In the genomic region with DNA sequence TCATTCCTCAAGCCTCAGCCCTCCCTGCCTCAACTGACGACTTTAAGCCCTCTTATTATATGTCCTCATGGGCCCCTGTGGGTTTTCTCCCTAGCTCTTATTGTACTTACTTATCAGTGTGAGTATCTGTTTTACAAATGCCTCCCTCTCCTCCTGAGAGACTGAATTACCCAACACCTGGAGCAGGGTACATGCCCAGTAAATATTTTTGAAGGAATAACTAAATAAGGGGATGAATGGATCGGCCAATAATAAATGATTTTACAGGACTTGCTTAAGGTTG, we compare ENCODE assay signal across 21 cellular contexts.
DNase-seq lines count a peak whose midpoint lies in the region; ATAC-seq, FAIRE-seq and TF ChIP-seq lines count a peak whose summit lies in the region.
"Had no signal": no experiment of that assay in that cellular context is flagged by ENCODE, and none has a peak within 500 bp of the region (broad histone marks: within the 10 kb centered on the region; RNA-seq: fewer than 3 reads in every experiment).

No MANE protein-coding gene starts in this region.

- no peak overlapping the region for H2AK5ac ChIP-seq in H1 (ENCODE audit: low read depth, low read length)

- no peak for TF ChIP-seq CTCF in H1 (IDR thresholded peaks at IDR 0.05; ENCODE audit: control extremely low read depth in 1 of 3, insufficient read depth in 1 of 3, low read depth in 1 of 3, low read length in 3 of 3)
- no peak for TF ChIP-seq CTCF in neural progenitor cell (IDR thresholded peaks at IDR 0.05)
- TF ChIP-seq CTCF in thoracic aorta (IDR thresholded peaks at IDR 0.05), result no peak

- no peak overlapping the region for H2BK12ac ChIP-seq in H1 (ENCODE audit: low read depth, low read length)

- H4K8ac ChIP-seq in H1 (ENCODE audit: extremely low read depth, insufficient read depth, low read length), result no peak overlapping the region

- no peak for TF ChIP-seq EP300 in H1 (IDR thresholded peaks at IDR 0.05; ENCODE audit: borderline replicate concordance in 1 of 2, low read depth in 2 of 2, low read length in 2 of 2)

- H3K9me3 ChIP-seq in H1 (ENCODE audit: insufficient read depth in 2 of 2, low read depth in 1 of 2, low read length in 1 of 2) (no peaks in the 10 kb centered on the region), neural progenitor cell (ENCODE audit: low read depth) (no peaks in the 10 kb centered on the region), thoracic aorta (no peaks in the 10 kb centered on the region), GM23248 (ENCODE audit: low read depth) (no peaks in the 10 kb centered on the region)
- H3K9me3 ChIP-seq: BLaER1 treated with 17β-estradiol and CSF1 and Interleukin-3, amounts not matched to agents 10 nM and 100 nM; Caco-2; Peyer's patch had no signal

- H3K4me3 ChIP-seq in H1 (ENCODE audit: extremely low read depth in 1 of 4, insufficient read depth in 2 of 4, low read depth in 3 of 4, low read length in 4 of 4) (no peak overlapping the region), neural progenitor cell (peak overlapping the region; percentile 1), thoracic aorta (no peak overlapping the region), GM23248 (no peak overlapping the region)
- H3K4me3 ChIP-seq: BLaER1 treated with 17β-estradiol and CSF1 and Interleukin-3, amounts not matched to agents 10 nM and 100 nM; Peyer's patch had no signal

- peaks cover 6% of the 10 kb centered on the region for H3K27me3 Mint-ChIP-seq in neural progenitor cell (ENCODE audit: insufficient read depth, low read depth)
- peaks cover 3% of the 10 kb centered on the region for H3K27me3 Mint-ChIP-seq in activated T-cell treated with anti-CD3 and anti-CD28 coated beads, Interleukin-2, amount 50 U/mL, for 4 hours (ENCODE audit: low read depth)

- no peak overlapping the region for H3K23ac ChIP-seq in H1 (ENCODE audit: insufficient read length)

- no peak overlapping the region for H4K91ac ChIP-seq in H1 (replicated peaks; ENCODE audit: insufficient read length, low read length)

- no peak for TF ChIP-seq POLR2A in H1 (IDR thresholded peaks at IDR 0.05; ENCODE audit: control extremely low read depth in 1 of 2, low read depth in 2 of 2, low read length in 2 of 2)

- no peaks in the 10 kb centered on the region for H3K27me3 ChIP-seq in H1 (replicated peaks in 1 of 4; ENCODE audit: control insufficient read depth in 3 of 4, extremely low read depth in 1 of 4, insufficient read depth in 3 of 4, low read length in 3 of 4)
- no peaks in the 10 kb centered on the region for H3K27me3 ChIP-seq in neural progenitor cell
- no peaks in the 10 kb centered on the region for H3K27me3 ChIP-seq in thoracic aorta (replicated peaks; ENCODE audit: insufficient read depth)
- H3K27me3 ChIP-seq in GM23248 (replicated peaks; ENCODE audit: insufficient read depth), result peaks cover 26% of the 10 kb centered on the region
- H3K27me3 ChIP-seq: BLaER1 treated with 17β-estradiol and CSF1 and Interleukin-3, amounts not matched to agents 10 nM and 100 nM; Peyer's patch had no signal

- H3K4me1 ChIP-seq in H1 (replicated peaks in 1 of 4; ENCODE audit: control insufficient read depth in 3 of 4, insufficient read depth in 4 of 4, low read length in 3 of 4), result peaks cover 0 to 6% (median 2%) of the 10 kb centered on the region in 4 experiments; a peak in 3 of 7 replicates
- peaks cover 32% of the 10 kb centered on the region for H3K4me1 ChIP-seq in neural progenitor cell
- peaks cover 13 to 38% of the 10 kb centered on the region in 2 donors for H3K4me1 ChIP-seq in thoracic aorta (ENCODE audit: control insufficient read depth in 1 of 2, low read depth in 2 of 2)
- H3K4me1 ChIP-seq in GM23248 (ENCODE audit: insufficient read depth), result no peaks in the 10 kb centered on the region
- H3K4me1 ChIP-seq: Peyer's patch had no signal

- no peak overlapping the region for H2BK5ac ChIP-seq in H1 (ENCODE audit: low read depth, low read length)

- no peak for FAIRE-seq in H1 (lab: Jason Lieb, UNC)

- peaks cover 24% of the 10 kb centered on the region for H3F3A ChIP-seq in neural progenitor cell (ENCODE audit: low read depth)
- no peaks in the 10 kb centered on the region for H3F3A ChIP-seq in GM23248 (ENCODE audit: insufficient read depth)

- H3K79me2 ChIP-seq in H1 (ENCODE audit: control insufficient read depth in 1 of 2, insufficient read depth in 2 of 2, low read length in 2 of 2) (no peaks in the 10 kb centered on the region), neural progenitor cell (ENCODE audit: low read depth) (no peaks in the 10 kb centered on the region), GM23248 (ENCODE audit: insufficient read depth) (no peaks in the 10 kb centered on the region)

- no peak for ATAC-seq in thoracic aorta (ENCODE audit: insufficient number of reproducible peaks, low FRiP score, low read depth)
- no peak for ATAC-seq in activated T-cell treated with anti-CD3 and anti-CD28 coated beads, Interleukin-2, amount 50 U/mL, for 4 hours

- H3K9me2 ChIP-seq in GM23248 (ENCODE audit: insufficient read depth), result no peaks in the 10 kb centered on the region

- DNase-seq in H1 (ENCODE audit: low read depth in 1 of 2, low spot score in 2 of 2) (no peak), neural progenitor cell (ENCODE audit: low spot score) (peak; percentile 69), thoracic aorta (ENCODE audit: low spot score) (no peak), NCI-H2171 treated with DMSO at 0.1 percent for 48 hours (lab: John Stamatoyannopoulos, UW) (no peak), GM23248 (no peak), NCI-H2107 (lab: John Stamatoyannopoulos, UW) (no peak)
- no peak for DNase-seq in activated T-cell treated with anti-CD3 and anti-CD28 coated beads, Interleukin-2, amount 50 U/mL, for 4 hours
- DNase-seq: Caco-2; CD4-positive, alpha-beta memory T cell; DMS 273 treated with DMSO at 0.1 percent for 48 hours; HCEC 1CT; KBM-7; MM.1S; NCI-H1092; NCI-H1436; NCI-H187 treated with DMSO at 0.1 percent for 48 hours; NCI-H2227 treated with DMSO at 0.1 percent for 48 hours; NCI-H510A; NCI-H748 treated with DMSO at 0.1 percent for 48 hours; Peyer's patch had no signal

- no peak overlapping the region for H2BK20ac ChIP-seq in H1 (ENCODE audit: low read length)

- H2BK15ac ChIP-seq in H1 (ENCODE audit: low read length), result no peak overlapping the region

- H3K27ac ChIP-seq in H1 (ENCODE audit: low read depth, low read length) (no peak overlapping the region), neural progenitor cell (peak overlapping the region; percentile 60), thoracic aorta (peak overlapping the region; percentile 67 to 70), GM23248 (no peak overlapping the region)
- H3K27ac ChIP-seq: BLaER1 treated with 17β-estradiol and CSF1 and Interleukin-3, amounts not matched to agents 10 nM and 100 nM; Peyer's patch had no signal

- in situ Hi-C loops in GM23248 (cut with MboI), result no loop called here

- H3K23me2 ChIP-seq in H1 (ENCODE audit: low read depth, low read length), result no peaks in the 10 kb centered on the region

- H3K36me3 ChIP-seq in H1 (ENCODE audit: control insufficient read depth in 2 of 4, insufficient read depth in 4 of 4, low read length in 3 of 4) (no peaks in the 10 kb centered on the region), neural progenitor cell (no peaks in the 10 kb centered on the region), thoracic aorta (no peaks in the 10 kb centered on the region), GM23248 (ENCODE audit: low read depth) (no peaks in the 10 kb centered on the region)
- H3K36me3 ChIP-seq: BLaER1 treated with 17β-estradiol and CSF1 and Interleukin-3, amounts not matched to agents 10 nM and 100 nM; Peyer's patch had no signal

- H4K20me1 ChIP-seq in H1 (replicated peaks in 1 of 2; ENCODE audit: control insufficient read depth in 1 of 2, insufficient read depth in 2 of 2, low read length in 2 of 2), result no peaks in the 10 kb centered on the region
- H4K20me1 ChIP-seq in neural progenitor cell (ENCODE audit: low read depth), result no peaks in the 10 kb centered on the region
- no peaks in the 10 kb centered on the region for H4K20me1 ChIP-seq in GM23248 (ENCODE audit: insufficient read depth)
- H4K20me1 ChIP-seq: BLaER1 treated with 17β-estradiol and CSF1 and Interleukin-3, amounts not matched to agents 10 nM and 100 nM had no signal

- no peaks in the 10 kb centered on the region for H3K79me1 ChIP-seq in H1 (ENCODE audit: low read depth, low read length)

- peaks cover 53% of the 10 kb centered on the region for H3K4me1 Mint-ChIP-seq in neural progenitor cell
- H3K4me1 Mint-ChIP-seq in activated T-cell treated with anti-CD3 and anti-CD28 coated beads, Interleukin-2, amount 50 U/mL, for 4 hours (ENCODE audit: low read depth), result no peaks in the 10 kb centered on the region
- H3K4me1 Mint-ChIP-seq: CD4-positive, alpha-beta memory T cell had no signal

- no peak overlapping the region for H3K4ac ChIP-seq in H1 (replicated peaks; ENCODE audit: insufficient read length, low read depth, low read length)

- no peak for TF ChIP-seq RAD21 in H1 (IDR thresholded peaks at IDR 0.05 in 1 of 2, conservative IDR thresholded peaks at IDR 0.05 in 1 of 2; ENCODE audit: low read depth in 2 of 2, low read length in 2 of 2)

- no peaks in the 10 kb centered on the region for H3K36me3 Mint-ChIP-seq in neural progenitor cell
- H3K36me3 Mint-ChIP-seq in activated T-cell treated with anti-CD3 and anti-CD28 coated beads, Interleukin-2, amount 50 U/mL, for 4 hours (ENCODE audit: insufficient read depth), result no peaks in the 10 kb centered on the region
- H3K36me3 Mint-ChIP-seq: CD4-positive, alpha-beta memory T cell had no signal

- no peak overlapping the region for H3K18ac ChIP-seq in H1 (ENCODE audit: extremely low read depth, low read length)

- H3K56ac ChIP-seq in H1 (replicated peaks; ENCODE audit: insufficient read length, low read depth, low read length), result no peak overlapping the region

- H3K27ac Mint-ChIP-seq in neural progenitor cell, result peak overlapping the region; percentile 95
- H3K27ac Mint-ChIP-seq: CD4-positive, alpha-beta memory T cell had no signal

- H4K5ac ChIP-seq in H1 (ENCODE audit: insufficient read length, low read depth, low read length), result no peak overlapping the region

- H3K4me2 ChIP-seq in H1 (ENCODE audit: insufficient read depth in 1 of 2, low read depth in 2 of 2, low read length in 2 of 2), result no peak overlapping the region
- peak overlapping the region; percentile 63 for H3K4me2 ChIP-seq in neural progenitor cell
- H3K4me2 ChIP-seq in GM23248 (ENCODE audit: unreplicated experiment), result no peak overlapping the region
- H3K4me2 ChIP-seq: BLaER1 treated with 17β-estradiol and CSF1 and Interleukin-3, amounts not matched to agents 10 nM and 100 nM had no signal

- H3K14ac ChIP-seq in H1 (ENCODE audit: insufficient read length), result no peak overlapping the region

- H2AFZ ChIP-seq in H1 (ENCODE audit: low read length) (0 out of 2 replicates have a peak overlapping the region, but pooled peaks have one; percentile 47), neural progenitor cell (replicated peaks) (no peak overlapping the region), GM23248 (no peak overlapping the region)

- H3K9ac ChIP-seq in H1 (replicated peaks in 1 of 4; ENCODE audit: extremely low read depth in 1 of 4, low read depth in 3 of 4, low read length in 3 of 4) (no peak overlapping the region), neural progenitor cell (no peak overlapping the region), GM23248 (no peak overlapping the region)
- H3K9ac ChIP-seq: BLaER1 treated with 17β-estradiol and CSF1 and Interleukin-3, amounts not matched to agents 10 nM and 100 nM had no signal

- H3K9me3 Mint-ChIP-seq in neural progenitor cell, result peaks cover 6% of the 10 kb centered on the region
- no peaks in the 10 kb centered on the region for H3K9me3 Mint-ChIP-seq in activated T-cell treated with anti-CD3 and anti-CD28 coated beads, Interleukin-2, amount 50 U/mL, for 4 hours

- H2BK120ac ChIP-seq in H1 (replicated peaks; ENCODE audit: low read depth, low read length), result no peak overlapping the region

- POLR2A ChIA-PET in H1 (lab: Charles Lee; ENCODE audit: partially characterized antibody), result no interaction called here

- CTCF ChIA-PET in H1 (lab: Charles Lee; ENCODE audit: partially characterized antibody), result interaction anchor here (0.6 to 3.2 kb wide), 32 partner anchors 9 to 596 kb away, joined by 3 to 17 read pairs (median 4); partner anchors contain the start of gene SLC35F4

- peak overlapping the region; percentile 44 for H3K4me3 Mint-ChIP-seq in neural progenitor cell
- H3K4me3 Mint-ChIP-seq in activated T-cell treated with anti-CD3 and anti-CD28 coated beads, Interleukin-2, amount 50 U/mL, for 4 hours, result no peak overlapping the region
- H3K4me3 Mint-ChIP-seq: CD4-positive, alpha-beta memory T cell had no signal

- WGBS in H1 (ENCODE audit: extremely low coverage in 1 of 2, insufficient coverage in 1 of 2, insufficient read length in 1 of 2, insufficient replicate concordance in 2 of 2, low coverage in 1 of 2, low lambda C conversion rate in 2 of 2, missing lambda C conversion rate in 1 of 2), 2 experiments, result 84% methylated on average over 2 of the region's 2 CpGs; no CpG with 5 or more reads in 1 of the 2 experiments
- 12 to 14% methylated on average over 2 of the region's 2 CpGs for WGBS in GM23248 (ENCODE audit: low coverage in 1 of 2, low lambda C conversion rate in 2 of 2, missing lambda C conversion rate in 2 of 2), 2 experiments

Comparison
In these comparisons a context has a peak if more than half of its experiments do, and no peak if none do; other contexts are left out.
1. H3K27ac ChIP-seq: peak in neural progenitor cell (single experiment) and thoracic aorta (2 of 2); none in H1 (single experiment) and GM23248 (single experiment).